Comparison of ENCODE assay signal across 1 cellular context in genomic region chr16:23348579-23349469, GRCh38.
TF ChIP-seq lines count a peak whose summit lies in the region.

No MANE protein-coding gene starts in this region.

TF ChIP-seq in SK-N-SH, 30 proteins besides CTCF, POLR2A, EP300 and RAD21 (continued from another document):
- TF ChIP-seq USF1 (IDR thresholded peaks at IDR 0.05; ENCODE audit: borderline replicate concordance, low read depth), result no peak
- no peak for TF ChIP-seq POLR2AphosphoS5 (IDR thresholded peaks at IDR 0.05; ENCODE audit: low read depth, low read length)
- TF ChIP-seq SMC3 (IDR thresholded peaks at IDR 0.05; ENCODE audit: low read depth, low read length), result no peak
- no peak for TF ChIP-seq GATA2 (CRISPR knock-in tag; IDR thresholded peaks at IDR 0.05)
- TF ChIP-seq FOSL2 (IDR thresholded peaks at IDR 0.05; ENCODE audit: borderline replicate concordance, low read depth), result no peak
- TF ChIP-seq NFIC (IDR thresholded peaks at IDR 0.05; ENCODE audit: borderline replicate concordance), result no peak
- no peak for TF ChIP-seq ELF1 (IDR thresholded peaks at IDR 0.05)
- no peak for TF ChIP-seq RXRA (IDR thresholded peaks at IDR 0.05; ENCODE audit: borderline replicate concordance, low read depth)
- TF ChIP-seq RFX5 (IDR thresholded peaks at IDR 0.05; ENCODE audit: low read length), result no peak
- no peak for TF ChIP-seq TEAD4 (IDR thresholded peaks at IDR 0.05; ENCODE audit: borderline replicate concordance, insufficient read depth)
- TF ChIP-seq EZH2phosphoT487 (IDR thresholded peaks at IDR 0.05; ENCODE audit: borderline replicate concordance, low read depth), result no peak
- no peak for TF ChIP-seq MEF2A (IDR thresholded peaks at IDR 0.05; ENCODE audit: borderline replicate concordance, low read depth)
